ENCODE assay signal across 7 cellular contexts in the genomic region with DNA sequence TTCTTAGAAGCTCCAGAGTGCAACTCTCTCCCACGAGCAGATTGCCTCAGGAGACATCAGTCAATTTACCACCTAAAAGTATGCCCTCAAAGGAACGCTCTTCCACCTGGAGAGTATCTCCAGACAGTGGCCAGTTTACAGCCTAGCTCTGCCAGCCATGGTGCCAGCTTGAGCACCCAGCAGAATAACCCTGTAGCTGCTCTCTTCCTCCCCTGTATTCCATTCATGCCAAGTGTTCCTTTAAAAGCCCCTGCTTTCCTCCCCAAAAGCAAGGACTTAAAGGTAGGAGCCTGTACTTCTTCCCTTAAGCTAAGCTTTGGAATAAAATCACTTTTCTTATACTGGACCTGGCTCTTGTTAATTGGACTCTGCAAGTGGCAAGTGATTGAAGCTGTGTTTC.
"Had no signal": no experiment of that assay in that cellular context is flagged by ENCODE, and none has a peak within 500 bp of the region (broad histone marks: within the 10 kb centered on the region; RNA-seq: fewer than 3 reads in every experiment).

No MANE protein-coding gene starts in this region.

- H3K36me3 ChIP-seq: HAP-1 had no signal

- DNase-seq: GM23248, GOT3, H7, HFFc6 had no signal

- H3K9me3 ChIP-seq: HAP-1 had no signal

- H2AFZ ChIP-seq: GM23248 had no signal

- H3K4me3 ChIP-seq: GM23248, HAP-1 had no signal

- ATAC-seq: HCT116, HepG2 had no signal

- H3K9ac ChIP-seq: GM23248 had no signal

- H3K4me1 ChIP-seq: HAP-1 had no signal

- H3K27ac ChIP-seq: GM23248 had no signal
